Comparison of ENCODE assay signal across 8 cellular contexts in the genomic region with DNA sequence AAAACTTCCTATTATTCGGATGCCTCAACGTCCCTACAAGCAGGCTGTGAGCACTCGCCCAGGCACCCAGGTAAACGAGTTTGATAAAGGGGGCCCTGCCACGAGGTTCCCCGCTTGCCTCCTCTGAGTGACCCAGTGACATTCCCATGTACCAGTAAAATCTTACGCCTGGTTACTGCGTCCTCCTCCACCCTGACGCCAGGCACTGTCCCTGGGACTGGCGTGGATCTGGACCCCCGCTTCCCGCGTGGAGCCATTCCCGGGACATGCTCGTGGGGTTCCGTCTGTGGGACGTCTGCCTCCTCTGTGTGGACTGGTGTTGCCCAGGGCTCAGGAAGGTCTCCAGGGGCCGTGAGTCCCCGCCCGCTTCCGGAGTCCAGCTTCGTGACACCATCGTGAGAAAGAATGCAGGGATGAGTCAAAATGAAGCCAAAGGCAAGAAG. TPM values are rescaled to one million over a fixed set of nuclear protein-coding genes. Genes with fewer than 3 reads are reported as not detected.
DNase-seq lines count a peak whose midpoint lies in the region; ATAC-seq and TF ChIP-seq lines count a peak whose summit lies in the region.

No MANE protein-coding gene starts in this region.

- no peak for ATAC-seq in HCT116
- ATAC-seq in activated CD8-positive, alpha-beta T cell treated with anti-CD3 and anti-CD28 coated beads for 36 hours, result peak; percentile 6
- peak; percentile 48 for ATAC-seq in Right ventricle myocardium superior (ENCODE audit: poor library complexity)
- ATAC-seq in sciatic nerve, result peak; percentile 66
- ATAC-seq in GM21619 (IDR thresholded peaks at IDR 0.05; ENCODE audit: unreplicated experiment), result no peak

- RAD21 ChIA-PET in HCT116 (lab: Charles Lee; ENCODE audit: low non-redundant PET in 1 of 2, low total read pairs in 2 of 2, uncharacterized antibody in 2 of 2, unreplicated experiment in 2 of 2), result no interaction called here

- POLR2A ChIA-PET in HCT116 (lab: Charles Lee), result no interaction called here
- POLR2A ChIA-PET in activated CD8-positive, alpha-beta T cell treated with anti-CD3 and anti-CD28 coated beads for 36 hours (lab: Charles Lee), result interaction anchor here (0.7 to 1.0 kb wide), 2 partner anchors 9 to 149 kb away, joined by 3 read pairs; a partner anchor contains a TSS

- H3K27ac ChIP-seq in HCT116 (ENCODE audit: low read depth, low read length), result no peak overlapping the region

- TF ChIP-seq RAD21 in HCT116 (IDR thresholded peaks at IDR 0.05; ENCODE audit: low read depth), result no peak

- H3K4me1 Mint-ChIP-seq in activated CD8-positive, alpha-beta T cell treated with anti-CD3 and anti-CD28 coated beads for 36 hours (ENCODE audit: low read depth), result peaks cover 26% of the 10 kb centered on the region

- no peaks in the 10 kb centered on the region for H3K36me3 ChIP-seq in HCT116 (ENCODE audit: control insufficient read depth in 1 of 2, insufficient read depth in 2 of 2, low read length in 2 of 2)

- H4K20me1 ChIP-seq in HCT116 (ENCODE audit: insufficient read depth), result no peaks in the 10 kb centered on the region

- no peak overlapping the region for H2AFZ ChIP-seq in HCT116 (ENCODE audit: low read depth, low read length, poor library complexity, severe bottlenecking)

- BruUV-seq in HCT116 (replicated peaks; lab: Mats Ljungman, UMichigan), result no TSS peak

- peak overlapping the region in 1 of 2 experiments; percentile 55; a peak in 2 of 4 replicates for H3K4me3 ChIP-seq in HCT116 (replicated peaks in 1 of 2; ENCODE audit: low read depth in 1 of 2, low read length in 2 of 2)

- H3K9me3 Mint-ChIP-seq in activated CD8-positive, alpha-beta T cell treated with anti-CD3 and anti-CD28 coated beads for 36 hours, result peaks cover 37% of the 10 kb centered on the region

- TF ChIP-seq CTCF in HCT116 (IDR thresholded peaks at IDR 0.05 in 2 of 3, conservative IDR thresholded peaks at IDR 0.05 in 1 of 3; ENCODE audit: borderline replicate concordance in 1 of 3, insufficient read depth in 1 of 3, low read depth in 2 of 3, low read length in 2 of 3), result no peak
- no peak for TF ChIP-seq CTCF in activated CD8-positive, alpha-beta T cell treated with anti-CD3 and anti-CD28 coated beads for 36 hours (IDR thresholded peaks at IDR 0.05)

- H3K27me3 Mint-ChIP-seq in activated CD8-positive, alpha-beta T cell treated with anti-CD3 and anti-CD28 coated beads for 36 hours, result no peaks in the 10 kb centered on the region

- peaks cover 49% of the 10 kb centered on the region for H3K36me3 Mint-ChIP-seq in activated CD8-positive, alpha-beta T cell treated with anti-CD3 and anti-CD28 coated beads for 36 hours (ENCODE audit: low read depth)

- H3K27ac Mint-ChIP-seq in activated CD8-positive, alpha-beta T cell treated with anti-CD3 and anti-CD28 coated beads for 36 hours, result peak overlapping the region; percentile 85

- no peaks in the 10 kb centered on the region for H3K4me1 ChIP-seq in HCT116 (ENCODE audit: control insufficient read depth in 1 of 2, insufficient read depth in 2 of 2, low read length in 2 of 2)

- H3K9me2 ChIP-seq in HCT116 (ENCODE audit: insufficient read depth), result no peaks in the 10 kb centered on the region

- no peaks in the 10 kb centered on the region for H3K79me2 ChIP-seq in HCT116 (ENCODE audit: insufficient read depth, low read length)

- intact Hi-C loops in HCT116 (cut with micrococcal nuclease) (no loop called here), Right ventricle myocardium superior (cut with DNase I) (no loop called here), sciatic nerve (cut with DNase I) (no loop called here)
- intact Hi-C loops in activated CD8-positive, alpha-beta T cell treated with anti-CD3 and anti-CD28 coated beads for 36 hours (cut with micrococcal nuclease), result no loop called here

- no peak overlapping the region for H3K9ac ChIP-seq in HCT116 (ENCODE audit: low read length)

- peaks cover 8 to 29% of the 10 kb centered on the region in 2 experiments; a peak in 2 of 4 replicates for H3K9me3 ChIP-seq in HCT116 (ENCODE audit: control insufficient read depth in 1 of 2, insufficient read depth in 1 of 2, low read depth in 1 of 2, low read length in 2 of 2)

- H3K4me3 Mint-ChIP-seq in activated CD8-positive, alpha-beta T cell treated with anti-CD3 and anti-CD28 coated beads for 36 hours, result peak overlapping the region; percentile 86

- no peak for TF ChIP-seq POLR2A in HCT116 (IDR thresholded peaks at IDR 0.05; ENCODE audit: borderline replicate concordance, extremely low read depth, insufficient read depth, insufficient read length)

- peak overlapping the region; percentile 61; the same call in 1 of the 2 replicates for H3K4me2 ChIP-seq in HCT116 (ENCODE audit: low read length)

- no peaks in the 10 kb centered on the region for H3K27me3 ChIP-seq in HCT116 (ENCODE audit: insufficient read depth, low read length)

- DNase-seq in AG08396 (ENCODE audit: low spot score) (peak; percentile 88), HCT116 (ENCODE audit: low read depth, low spot score) (no peak), Right ventricle myocardium superior (peak; percentile 50), sciatic nerve (ENCODE audit: low spot score) (no peak), GDM1 (lab: John Stamatoyannopoulos, UW) (no peak)
- DNase-seq in activated CD8-positive, alpha-beta T cell treated with anti-CD3 and anti-CD28 coated beads for 36 hours, result no peak
- no peak for DNase-seq in effector CD8-positive, alpha-beta T cell (lab: John Stamatoyannopoulos, UW)

- CTCF ChIA-PET in HCT116 (lab: Charles Lee), result no interaction called here
- CTCF ChIA-PET in activated CD8-positive, alpha-beta T cell treated with anti-CD3 and anti-CD28 coated beads for 36 hours (lab: Charles Lee), result no interaction called here

TF ChIP-seq in HCT116, 20 proteins besides CTCF, POLR2A, EP300 and RAD21:
- TF ChIP-seq POLR2AphosphoS5 (IDR thresholded peaks at IDR 0.05; ENCODE audit: low read depth, low read length) (no peak), CBX3 (IDR thresholded peaks at IDR 0.05; ENCODE audit: low read depth) (no peak)
TF ChIP-seq in HCT116: peak in this region for 0.

RNA-seq across cellular contexts. Expression of a gene that starts 0.4 kb away (rescaled TPM):
- total RNA-seq in HCT116 (2021; ENCODE audit: unreplicated experiment), result 3.1 TPM
- polyA plus RNA-seq in HCT116 (2012), result 0.41 and 1.1 TPM in 2 replicates
- total RNA-seq in activated CD8-positive, alpha-beta T cell treated with anti-CD3 and anti-CD28 coated beads for 36 hours, result 10 to 100 TPM; 10.3 to 13.5 TPM
- 8.0 TPM for total RNA-seq in Right ventricle myocardium superior
- total RNA-seq in sciatic nerve, result 11.3 TPM

RNA-seq across cellular contexts. Expression of a gene that starts 18.6 kb away (rescaled TPM):
- total RNA-seq in HCT116 (2021; ENCODE audit: unreplicated experiment), result 4.0 TPM
- polyA plus RNA-seq in HCT116 (2012), result 1.4 and 2.1 TPM in 2 replicates
- total RNA-seq in activated CD8-positive, alpha-beta T cell treated with anti-CD3 and anti-CD28 coated beads for 36 hours, result 1 to 10 TPM; 2.5 to 3.2 TPM
- 4.2 TPM for total RNA-seq in Right ventricle myocardium superior
- 6.4 TPM for total RNA-seq in sciatic nerve

RNA-seq across cellular contexts. Expression of a gene that starts 23.9 kb away (rescaled TPM):
- not detected for total RNA-seq in HCT116 (2021; ENCODE audit: unreplicated experiment)
- polyA plus RNA-seq in HCT116 (2012), result not detected in 2 replicates
- 1 to 10 TPM; 6.1 to 6.5 TPM for total RNA-seq in activated CD8-positive, alpha-beta T cell treated with anti-CD3 and anti-CD28 coated beads for 36 hours
- total RNA-seq in Right ventricle myocardium superior, result 3.8 TPM
- total RNA-seq in sciatic nerve, result 4.9 TPM

RNA-seq across cellular contexts. Expression of a gene that starts 32.9 kb away (rescaled TPM):
- not detected for total RNA-seq in HCT116 (2021; ENCODE audit: unreplicated experiment)
- polyA plus RNA-seq in HCT116 (2012), result not detected in 2 replicates
- 1 to 10 TPM; 3.5 to 4.0 TPM for total RNA-seq in activated CD8-positive, alpha-beta T cell treated with anti-CD3 and anti-CD28 coated beads for 36 hours
- total RNA-seq in Right ventricle myocardium superior, result 4.2 TPM
- 9.5 TPM for total RNA-seq in sciatic nerve

RNA-seq across cellular contexts. Expression of a gene that starts 39.6 kb away (rescaled TPM):
- total RNA-seq in HCT116 (2021; ENCODE audit: unreplicated experiment) (3.8 TPM), Right ventricle myocardium superior (3.7 TPM), sciatic nerve (3.2 TPM)
- 1.2 and 2.4 TPM in 2 replicates for polyA plus RNA-seq in HCT116 (2012)
- 1 to 10 TPM; 6.8 to 7.4 TPM for total RNA-seq in activated CD8-positive, alpha-beta T cell treated with anti-CD3 and anti-CD28 coated beads for 36 hours

Comparison
In these comparisons a context has a peak if more than half of its experiments do, and no peak if none do; other contexts are left out.
1. DNase-seq: peak in AG08396 (single experiment) and Right ventricle myocardium superior (single experiment); none in HCT116 (single experiment), activated CD8-positive, alpha-beta T cell treated with anti-CD3 and anti-CD28 coated beads for 36 hours (single experiment), sciatic nerve (single experiment), effector CD8-positive, alpha-beta T cell (single experiment) and GDM1 (single experiment).
2. ATAC-seq: peak in activated CD8-positive, alpha-beta T cell treated with anti-CD3 and anti-CD28 coated beads for 36 hours (single experiment), Right ventricle myocardium superior (single experiment) and sciatic nerve (single experiment); none in HCT116 (single experiment) and GM21619 (single experiment).